Comparison of ENCODE assay signal across 8 cellular contexts in the genomic region with DNA sequence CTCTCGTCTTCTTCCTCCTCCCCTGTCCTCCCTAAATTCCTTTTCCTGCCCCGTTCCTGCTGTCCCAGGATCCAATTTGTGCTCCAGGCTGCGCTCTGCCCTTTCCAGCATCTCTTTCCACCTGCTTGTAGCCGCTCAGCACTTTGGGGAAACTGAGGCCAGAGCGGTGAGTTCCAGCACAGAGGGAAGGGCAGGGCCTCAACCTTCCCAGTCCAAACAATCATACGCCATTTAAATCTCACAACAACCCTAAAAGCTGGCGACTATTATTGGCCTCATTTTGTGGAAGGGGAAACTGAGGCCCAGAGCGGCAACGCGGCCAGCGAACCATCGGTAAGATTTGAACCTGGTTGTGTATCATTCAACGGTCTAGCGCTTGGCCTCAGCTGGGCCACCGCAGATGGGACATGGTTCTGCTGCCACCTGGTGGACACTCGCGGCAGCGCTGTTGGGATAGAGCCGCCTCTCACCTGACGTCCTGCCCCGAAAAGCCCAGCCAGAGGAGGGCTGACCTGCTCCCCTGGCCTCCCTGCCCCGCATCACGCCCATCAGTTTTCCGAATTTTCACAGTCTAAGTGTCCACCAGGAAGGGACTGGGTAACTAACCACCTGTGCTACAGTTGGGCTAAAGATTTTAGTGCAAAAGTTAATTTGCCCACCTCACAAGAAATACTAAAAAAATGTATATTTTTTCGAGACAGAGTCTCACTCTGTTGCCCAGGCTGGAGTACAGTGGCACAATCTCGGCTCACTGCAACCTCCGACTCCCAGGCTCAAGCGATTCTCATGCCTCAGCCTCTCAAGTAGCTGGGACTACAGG. TPM values are rescaled to one million over a fixed set of nuclear protein-coding genes. Genes with fewer than 3 reads are reported as not detected.
DNase-seq lines count a peak whose midpoint lies in the region; ATAC-seq and TF ChIP-seq lines count a peak whose summit lies in the region.

No MANE protein-coding gene starts in this region.

- H3K36me3 ChIP-seq in mammary epithelial cell (ENCODE audit: insufficient read depth, low read length) (no peaks in the 10 kb centered on the region), kidney epithelial cell (ENCODE audit: control insufficient read depth, insufficient read depth, low read length) (no peaks in the 10 kb centered on the region)

- H3K4me3 ChIP-seq in mammary epithelial cell (replicated peaks in 1 of 3; ENCODE audit: insufficient read depth in 1 of 3, low read depth in 2 of 3, low read length in 3 of 3) (no peak overlapping the region), kidney epithelial cell (ENCODE audit: low read depth, low read length) (no peak overlapping the region)

- H4K20me1 ChIP-seq in mammary epithelial cell (ENCODE audit: insufficient read depth, low read length) = no peaks in the 10 kb centered on the region

- peaks cover 9% of the 10 kb centered on the region for H3K79me2 ChIP-seq in mammary epithelial cell (ENCODE audit: insufficient read depth, low read length)

- no peak overlapping the region for H3K4me2 ChIP-seq in mammary epithelial cell (ENCODE audit: insufficient read depth, low read depth, low read length)

- peaks cover 3% of the 10 kb centered on the region for H3K4me1 ChIP-seq in mammary epithelial cell (ENCODE audit: insufficient read depth, low read length)

- dilution Hi-C loops in mammary epithelial cell (cut with HindIII; ENCODE audit: low sequenced_read_pairs) = loop anchor here (10.0 kb wide), 1 partner anchor 91 kb away; no protein-coding TSS in a partner anchor

- no peak overlapping the region for H3K9ac ChIP-seq in mammary epithelial cell (ENCODE audit: insufficient read depth, low read length)

- intact Hi-C loops in mammary epithelial cell (cut with micrococcal nuclease) = loop anchor here (1.0 to 10.0 kb wide), 9 partner anchors 61 to 403 kb away; partner anchors contain the start of genes B3GNT3, SLC27A1 and UNC13A

- TF ChIP-seq CTCF in mammary epithelial cell (conservative IDR thresholded peaks at IDR 0.05 in 1 of 2, IDR thresholded peaks at IDR 0.05 in 1 of 2; ENCODE audit: extremely low read depth in 1 of 2, insufficient read depth in 1 of 2, low read depth in 1 of 2, low read length in 2 of 2) = peak; percentile 92 to 98
- TF ChIP-seq CTCF in kidney epithelial cell (IDR thresholded peaks at IDR 0.05; ENCODE audit: insufficient read depth, low read length, poor library complexity, severe bottlenecking) = peak; percentile 98

- no peak overlapping the region for H3K27ac ChIP-seq in mammary epithelial cell (ENCODE audit: insufficient read depth, low read depth, low read length)

- 12% methylated on average over 24 of the region's 28 CpGs for WGBS in mammary epithelial cell (ENCODE audit: low coverage, missing lambda C conversion rate)

- in situ Hi-C loops in mammary epithelial cell (cut with MboI; ENCODE audit: low sequenced_read_pairs in 2 of 2) = loop anchor here in 1 of 2 donors (10.0 kb wide), 1 partner anchor 411 kb away; the partner anchor contains the start of gene TMEM221

- no TSS peak for BruUV-seq in mammary epithelial cell (replicated peaks; lab: Mats Ljungman, UMichigan)

- H2AFZ ChIP-seq in mammary epithelial cell (ENCODE audit: low read depth, low read length) = no peak overlapping the region

- DNase-seq in NK-92 treated with Interleukin-12 subunit alpha and Interleukin-12 subunit beta, amount 100 ng/mL, for 24 hours (lab: John Stamatoyannopoulos, UW) = peak; percentile 71
- no peak for DNase-seq in NK-92 (lab: John Stamatoyannopoulos, UW; ENCODE audit: unreplicated experiment)
- peak; percentile 83 for DNase-seq in NCI-H2196 (lab: John Stamatoyannopoulos, UW; ENCODE audit: unreplicated experiment)
- DNase-seq in activated CD4-positive, CD25-positive, alpha-beta regulatory T cell (lab: John Stamatoyannopoulos, UW) = peak; percentile 71 to 97 (median 87)
- DNase-seq in mammary epithelial cell = peak; percentile 57
- DNase-seq in kidney epithelial cell (ENCODE audit: low read depth) = no peak
- DNase-seq in stimulated activated CD4-positive, alpha-beta T cell treated with anti-CD3 and anti-CD28 coated beads, Interleukin-2, amount 100 ng/mL, for 4 hours (ENCODE audit: low read depth) = peak; percentile 82

- CTCF ChIA-PET in mammary epithelial cell (lab: Charles Lee; ENCODE audit: low non-redundant PET) = interaction anchor here (0.7 kb wide), 1 partner anchor 415 kb away, joined by 9 read pairs; no protein-coding TSS in a partner anchor

- no peaks in the 10 kb centered on the region for H3K9me3 ChIP-seq in mammary epithelial cell (replicated peaks; ENCODE audit: insufficient read depth, low read length)

- no peaks in the 10 kb centered on the region for H3K27me3 ChIP-seq in mammary epithelial cell (ENCODE audit: insufficient read depth, low read length)
- H3K27me3 ChIP-seq in kidney epithelial cell (ENCODE audit: control insufficient read depth, insufficient read depth, low read length) = no peaks in the 10 kb centered on the region

- ATAC-seq in HG02870 (IDR thresholded peaks at IDR 0.05; ENCODE audit: unreplicated experiment) = no peak

RNA-seq across cellular contexts. Expression of gene RPL18A, which starts 4.2 kb away (rescaled TPM):
- 1,000 to 10,000 TPM; 1,272 to 2,030 TPM for total RNA-seq in mammary epithelial cell
- polyA plus RNA-seq in mammary epithelial cell = 1,907 TPM
- polyA minus RNA-seq in mammary epithelial cell = 452 TPM
- total RNA-seq in kidney epithelial cell = 2,478 and 2,480 TPM in 2 replicates

RNA-seq across cellular contexts. Expression of gene JAK3, which starts 7.8 kb away (rescaled TPM):
- 1 to 10 TPM in 1 of 2 donors, under 1 TPM in 1; 0.31 to 8.2 TPM for total RNA-seq in mammary epithelial cell
- polyA plus RNA-seq in mammary epithelial cell = 0.15 TPM
- 0.98 TPM for polyA minus RNA-seq in mammary epithelial cell
- total RNA-seq in kidney epithelial cell = 8.9 and 11.0 TPM in 2 replicates

RNA-seq across cellular contexts. Expression of gene SLC5A5, which starts 16.2 kb away (rescaled TPM):
- not detected for total RNA-seq in mammary epithelial cell
- polyA plus RNA-seq in mammary epithelial cell = not detected
- not detected for polyA minus RNA-seq in mammary epithelial cell
- total RNA-seq in kidney epithelial cell = 0.13 TPM in 1 of 2 replicates, not detected in the other

RNA-seq across cellular contexts. Expression of gene INSL3, which starts 34.2 kb away (rescaled TPM):
- total RNA-seq in mammary epithelial cell = not detected
- not detected for polyA plus RNA-seq in mammary epithelial cell
- not detected for polyA minus RNA-seq in mammary epithelial cell
- total RNA-seq in kidney epithelial cell = not detected in 2 replicates

Comparison
In these comparisons a context has a peak if more than half of its experiments do, and no peak if none do; other contexts are left out.
1. DNase-seq: peak in NK-92 treated with Interleukin-12 subunit alpha and Interleukin-12 subunit beta, amount 100 ng/mL, for 24 hours (single experiment), NCI-H2196 (single experiment), activated CD4-positive, CD25-positive, alpha-beta regulatory T cell (4 of 4), mammary epithelial cell (single experiment) and stimulated activated CD4-positive, alpha-beta T cell treated with anti-CD3 and anti-CD28 coated beads, Interleukin-2, amount 100 ng/mL, for 4 hours (single experiment); none in NK-92 (single experiment) and kidney epithelial cell (single experiment).